13 cellular contexts compared by ENCODE assay signal in genomic region chr20:59628171-59628570, GRCh38. TPM values are rescaled to one million over a fixed set of nuclear protein-coding genes. Genes with fewer than 3 reads are reported as not detected.
"Had no signal": no experiment of that assay in that cellular context is flagged by ENCODE, and none has a peak within 500 bp of the region (broad histone marks: within the 10 kb centered on the region; RNA-seq: fewer than 3 reads in every experiment).

No MANE protein-coding gene starts in this region.

- H3K36me3 Mint-ChIP-seq: activated CD4-positive, alpha-beta memory T cell treated with anti-CD3 and anti-CD28 coated beads for 36 hours; natural killer cell; type B pancreatic cell had no signal

- H3K9me3 ChIP-seq: esophagus muscularis mucosa had no signal

- H3K4me1 ChIP-seq: esophagus muscularis mucosa had no signal

- H3K36me3 ChIP-seq: esophagus muscularis mucosa had no signal

- H3K4me3 Mint-ChIP-seq: activated CD4-positive, alpha-beta memory T cell treated with anti-CD3 and anti-CD28 coated beads for 36 hours; activated naive CD8-positive, alpha-beta T cell treated with anti-CD3 and anti-CD28 coated beads, Interleukin-2, amount 50 U/mL, for 24 hours; natural killer cell; type B pancreatic cell had no signal

- H3K27ac Mint-ChIP-seq: activated CD4-positive, alpha-beta memory T cell treated with anti-CD3 and anti-CD28 coated beads for 36 hours; activated naive CD8-positive, alpha-beta T cell treated with anti-CD3 and anti-CD28 coated beads, Interleukin-2, amount 50 U/mL, for 24 hours; natural killer cell; type B pancreatic cell had no signal

- H3K9me3 Mint-ChIP-seq: activated CD4-positive, alpha-beta memory T cell treated with anti-CD3 and anti-CD28 coated beads for 36 hours; activated naive CD8-positive, alpha-beta T cell treated with anti-CD3 and anti-CD28 coated beads, Interleukin-2, amount 50 U/mL, for 24 hours; natural killer cell had no signal

- H3K4me3 ChIP-seq: esophagus muscularis mucosa, lung, skin epidermis had no signal

- H3K27ac ChIP-seq: esophagus muscularis mucosa, RWPE1, skin epidermis had no signal

- H3K4me1 Mint-ChIP-seq: activated naive CD8-positive, alpha-beta T cell treated with anti-CD3 and anti-CD28 coated beads, Interleukin-2, amount 50 U/mL, for 24 hours; natural killer cell had no signal

- DNase-seq: activated CD4-positive, alpha-beta memory T cell treated with anti-CD3 and anti-CD28 coated beads for 36 hours; activated naive CD8-positive, alpha-beta T cell treated with anti-CD3 and anti-CD28 coated beads, Interleukin-2, amount 50 U/mL, for 24 hours; activated T-cell treated with anti-CD3 and anti-CD28 coated beads, Interleukin-2, amount 50 U/mL, for 48 hours; foreskin fibroblast; natural killer cell; T1000 had no signal

RNA-seq across cellular contexts. Expression of gene PHACTR3, which starts 23.8 kb away (rescaled TPM):
- total RNA-seq: activated CD4-positive, alpha-beta memory T cell treated with anti-CD3 and anti-CD28 coated beads for 36 hours; natural killer cell; osteoblast; SK-MEL-5 had no signal
